21 cellular contexts compared by ENCODE assay signal in the genomic region with DNA sequence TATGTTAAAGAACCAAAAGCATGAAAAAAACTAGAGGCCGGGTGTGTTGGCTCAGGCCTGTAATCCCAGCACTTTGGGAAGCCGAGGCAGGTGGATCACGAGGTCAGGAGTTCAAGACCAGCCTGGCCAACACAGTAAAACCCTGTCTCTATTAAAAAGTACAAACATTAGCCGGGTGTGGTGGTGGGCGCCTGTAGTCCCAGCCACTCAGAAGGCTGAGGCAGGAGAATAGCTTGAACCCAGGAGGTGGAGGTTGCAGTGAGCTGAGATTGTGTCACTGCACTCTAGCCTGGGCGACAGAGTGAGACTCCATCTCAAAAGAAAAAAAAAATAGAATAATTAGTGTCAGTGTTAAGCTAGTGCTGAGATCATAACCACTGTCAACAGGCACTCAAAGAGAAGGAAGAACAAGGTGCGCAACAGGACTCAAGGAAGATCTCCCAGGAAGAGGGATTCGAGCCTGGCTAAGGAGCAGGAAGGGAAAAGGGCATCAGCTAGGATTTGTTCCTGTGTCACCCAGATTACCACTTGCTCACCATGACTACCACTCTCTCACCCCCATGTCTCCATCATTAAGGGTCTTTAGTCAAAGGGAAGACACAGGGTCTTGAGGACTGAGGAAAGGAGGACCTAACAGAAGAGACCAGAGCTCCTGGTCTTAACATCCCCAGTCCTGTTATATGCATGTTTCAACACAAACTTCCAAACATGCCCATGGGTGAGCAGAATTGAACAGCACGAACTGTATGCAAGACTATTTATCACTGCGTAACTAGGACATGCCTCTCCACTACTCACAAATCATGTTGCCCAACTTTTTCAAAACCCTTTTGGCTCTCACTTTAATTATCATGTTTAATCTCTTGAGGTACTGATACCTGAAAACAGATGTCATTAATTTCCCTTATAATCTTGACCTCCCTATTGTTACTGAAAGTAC.
DNase-seq lines count a peak whose midpoint lies in the region; ATAC-seq, FAIRE-seq and TF ChIP-seq lines count a peak whose summit lies in the region.
"Had no signal": no experiment of that assay in that cellular context is flagged by ENCODE, and none has a peak within 500 bp of the region (broad histone marks: within the 10 kb centered on the region; RNA-seq: fewer than 3 reads in every experiment).

No MANE protein-coding gene starts in this region.

- no peak overlapping the region for H2AFZ ChIP-seq in GM12878 (ENCODE audit: control insufficient read depth, low read depth, low read length)
- H2AFZ ChIP-seq in GM23248: no peak overlapping the region

- TF ChIP-seq CTCF in cardiac muscle cell (IDR thresholded peaks at IDR 0.05; ENCODE audit: low read depth, low read length) (no peak), GM12878 (IDR thresholded peaks at IDR 0.05 in 2 of 3, conservative IDR thresholded peaks at IDR 0.05 in 1 of 3; ENCODE audit: control insufficient read depth in 2 of 3, extremely low read depth in 1 of 3, insufficient read depth in 1 of 3, low read depth in 3 of 3, low read length in 3 of 3) (no peak)

- FAIRE-seq in GM12878 (lab: Jason Lieb, UNC): no peak
- FAIRE-seq: TTC549 had no signal

- H3K36me3 ChIP-seq in cardiac muscle cell: peaks cover 3% of the 10 kb centered on the region
- H3K36me3 ChIP-seq in GM12878 (ENCODE audit: control insufficient read depth in 2 of 2, insufficient read depth in 2 of 2, low read length in 1 of 2): peaks cover 3 to 12% of the 10 kb centered on the region in 2 experiments; a peak in 3 of 4 replicates
- 0 out of 2 replicates have a peak, but pooled peaks cover 3% of the 10 kb centered on the region for H3K36me3 ChIP-seq in GM23248 (ENCODE audit: low read depth)
- H3K36me3 ChIP-seq: upper lobe of left lung had no signal

- WGBS in GM12878 (ENCODE audit: insufficient coverage, insufficient replicate concordance, low lambda C conversion rate, missing lambda C conversion rate): 94% methylated on average over 10 of the region's 10 CpGs
- WGBS in GM23248 (ENCODE audit: low coverage in 1 of 2, low lambda C conversion rate in 2 of 2, missing lambda C conversion rate in 2 of 2), 2 experiments: 89 to 90% methylated on average over 10 of the region's 10 CpGs

- no peak for TF ChIP-seq POLR2A in GM12878 (IDR thresholded peaks at IDR 0.05; ENCODE audit: low read depth, low read length)

- H3K9me2 ChIP-seq in GM23248 (ENCODE audit: insufficient read depth): no peaks in the 10 kb centered on the region

- TF ChIP-seq EP300 in GM12878 (IDR thresholded peaks at IDR 0.05; ENCODE audit: borderline replicate concordance in 1 of 2, control insufficient read depth in 1 of 2, low read depth in 2 of 2, low read length in 2 of 2): no peak

- BruUV-seq in GM12878 (replicated peaks; lab: Mats Ljungman, UMichigan): no TSS peak

- peaks cover 10% of the 10 kb centered on the region for H3K4me1 ChIP-seq in cardiac muscle cell (ENCODE audit: low read depth)
- H3K4me1 ChIP-seq in GM12878 (ENCODE audit: control insufficient read depth, insufficient read depth, low read length): peaks cover 37% of the 10 kb centered on the region
- peaks cover 13% of the 10 kb centered on the region for H3K4me1 ChIP-seq in GM23248 (ENCODE audit: insufficient read depth)

- ATAC-seq in Right ventricle myocardium superior (ENCODE audit: poor library complexity) (no peak), GM12878 (no peak), HG02938 (IDR thresholded peaks at IDR 0.05; ENCODE audit: unreplicated experiment) (no peak), HG02759 (IDR thresholded peaks at IDR 0.05; ENCODE audit: unreplicated experiment) (no peak)
- ATAC-seq: HCT116; naive thymus-derived CD4-positive, alpha-beta T cell; stimulated activated memory B cell treated with anti-CD40 and anti-IgM and Interleukin-4, amounts not matched to agents 10 μg/mL and 1 μg/mL and 100 μg/mL, for 72 hours had no signal

- peak overlapping the region; percentile 53 for H3K27ac ChIP-seq in cardiac muscle cell
- no peak overlapping the region for H3K27ac ChIP-seq in GM12878 (ENCODE audit: control insufficient read depth, insufficient read depth)
- H3K27ac ChIP-seq in GM23248: no peak overlapping the region

- H3K4me3 ChIP-seq in cardiac muscle cell (no peak overlapping the region), GM12878 (no peak overlapping the region), GM23248 (no peak overlapping the region)
- H3K4me3 ChIP-seq: upper lobe of left lung had no signal

- H3K4me2 ChIP-seq in GM12878 (ENCODE audit: control insufficient read depth, insufficient read depth): peak overlapping the region; percentile 10; the same call in 1 of the 2 replicates
- no peak overlapping the region for H3K4me2 ChIP-seq in GM23248 (ENCODE audit: unreplicated experiment)

- CTCF ChIA-PET in GM12878 (lab: Yijun Ruan, JAX): interaction anchor here (0.6 to 1.2 kb wide), 3 partner anchors 516 to 691 kb away, joined by 3 to 5 read pairs (median 3); no protein-coding TSS in a partner anchor

- DNase-seq in cardiac muscle cell (ENCODE audit: low read depth in 1 of 2, low spot score in 1 of 2) (no peak), Right ventricle myocardium superior (no peak), GM12878 (ENCODE audit: low read depth, low spot score) (no peak), islet precursor cell (peak; percentile 47), GM23248 (no peak), NCI-H1930 (lab: John Stamatoyannopoulos, UW) (no peak)
- DNase-seq: ACHN; activated CD4-positive, alpha-beta T cell treated with anti-CD3 and anti-CD28 coated beads, Interleukin-2, amount 50 U/mL, for 1 hour; activated T-cell treated with anti-CD3 and anti-CD28 coated beads, Interleukin-2, amount 50 U/mL, for 48 hours; caudate nucleus; COR-L47; effector CD4-positive, alpha-beta T cell; naive thymus-derived CD4-positive, alpha-beta T cell; NCI-H2081; NCI-H524; upper lobe of left lung had no signal

- RAD21 ChIA-PET in GM12878 (lab: Charles Lee; ENCODE audit: unreplicated experiment): no interaction called here

- no peak for TF ChIP-seq RAD21 in GM12878 (IDR thresholded peaks at IDR 0.05; ENCODE audit: insufficient read depth, low read depth, low read length)

- H3K9ac ChIP-seq in GM12878 (ENCODE audit: control insufficient read depth, insufficient read depth, low read length) (no peak overlapping the region), GM23248 (no peak overlapping the region)

- H3K27me3 ChIP-seq in cardiac muscle cell (no peaks in the 10 kb centered on the region), GM12878 (replicated peaks in 1 of 2; ENCODE audit: control insufficient read depth in 2 of 2, insufficient read depth in 2 of 2, low read length in 1 of 2) (no peaks in the 10 kb centered on the region), GM23248 (replicated peaks; ENCODE audit: insufficient read depth) (no peaks in the 10 kb centered on the region)
- H3K27me3 ChIP-seq: upper lobe of left lung had no signal

- in situ Hi-C loops in GM12878 (cut with MboI): loop anchor here (25.0 kb wide), 2 partner anchors 559 to 684 kb away; no protein-coding TSS in a partner anchor
- in situ Hi-C loops in GM23248 (cut with MboI): no loop called here

- H3K79me2 ChIP-seq in GM12878 (ENCODE audit: control insufficient read depth, insufficient read depth, low read length): peaks cover 89% of the 10 kb centered on the region
- peaks cover 89% of the 10 kb centered on the region for H3K79me2 ChIP-seq in GM23248 (ENCODE audit: insufficient read depth)

- SMC1A ChIA-PET in GM12878 (lab: Charles Lee; ENCODE audit: uncharacterized antibody, unreplicated experiment): interaction anchor here (0.9 to 1.2 kb wide), 2 partner anchors 603 to 694 kb away, joined by 3 to 6 read pairs; no protein-coding TSS in a partner anchor

- no peaks in the 10 kb centered on the region for H3K9me3 ChIP-seq in cardiac muscle cell (ENCODE audit: low read depth)
- no peaks in the 10 kb centered on the region for H3K9me3 ChIP-seq in GM12878 (replicated peaks; ENCODE audit: control insufficient read depth, insufficient read depth, low read length)
- H3K9me3 ChIP-seq in GM23248 (ENCODE audit: low read depth): no peaks in the 10 kb centered on the region
- H3K9me3 ChIP-seq: upper lobe of left lung had no signal

- H3F3A ChIP-seq in GM23248 (ENCODE audit: insufficient read depth): peaks cover 8% of the 10 kb centered on the region; the same call in 1 of the 2 replicates

- intact Hi-C loops in Right ventricle myocardium superior (cut with DNase I) (no loop called here), GM12878 (cut with micrococcal nuclease; ENCODE audit: unreplicated experiment) (no loop called here)

- POLR2A ChIA-PET in GM12878 (lab: Charles Lee): interaction anchor here (0.5 kb wide), 1 partner anchor 1652 kb away, joined by 3 read pairs; no protein-coding TSS in a partner anchor

- H4K20me1 ChIP-seq in GM12878 (ENCODE audit: control insufficient read depth, insufficient read depth) (peaks cover 7% of the 10 kb centered on the region), GM23248 (ENCODE audit: insufficient read depth) (no peaks in the 10 kb centered on the region)

TF ChIP-seq in GM12878, 131 proteins besides CTCF, POLR2A, EP300 and RAD21:
- TF ChIP-seq, protein P1, sequence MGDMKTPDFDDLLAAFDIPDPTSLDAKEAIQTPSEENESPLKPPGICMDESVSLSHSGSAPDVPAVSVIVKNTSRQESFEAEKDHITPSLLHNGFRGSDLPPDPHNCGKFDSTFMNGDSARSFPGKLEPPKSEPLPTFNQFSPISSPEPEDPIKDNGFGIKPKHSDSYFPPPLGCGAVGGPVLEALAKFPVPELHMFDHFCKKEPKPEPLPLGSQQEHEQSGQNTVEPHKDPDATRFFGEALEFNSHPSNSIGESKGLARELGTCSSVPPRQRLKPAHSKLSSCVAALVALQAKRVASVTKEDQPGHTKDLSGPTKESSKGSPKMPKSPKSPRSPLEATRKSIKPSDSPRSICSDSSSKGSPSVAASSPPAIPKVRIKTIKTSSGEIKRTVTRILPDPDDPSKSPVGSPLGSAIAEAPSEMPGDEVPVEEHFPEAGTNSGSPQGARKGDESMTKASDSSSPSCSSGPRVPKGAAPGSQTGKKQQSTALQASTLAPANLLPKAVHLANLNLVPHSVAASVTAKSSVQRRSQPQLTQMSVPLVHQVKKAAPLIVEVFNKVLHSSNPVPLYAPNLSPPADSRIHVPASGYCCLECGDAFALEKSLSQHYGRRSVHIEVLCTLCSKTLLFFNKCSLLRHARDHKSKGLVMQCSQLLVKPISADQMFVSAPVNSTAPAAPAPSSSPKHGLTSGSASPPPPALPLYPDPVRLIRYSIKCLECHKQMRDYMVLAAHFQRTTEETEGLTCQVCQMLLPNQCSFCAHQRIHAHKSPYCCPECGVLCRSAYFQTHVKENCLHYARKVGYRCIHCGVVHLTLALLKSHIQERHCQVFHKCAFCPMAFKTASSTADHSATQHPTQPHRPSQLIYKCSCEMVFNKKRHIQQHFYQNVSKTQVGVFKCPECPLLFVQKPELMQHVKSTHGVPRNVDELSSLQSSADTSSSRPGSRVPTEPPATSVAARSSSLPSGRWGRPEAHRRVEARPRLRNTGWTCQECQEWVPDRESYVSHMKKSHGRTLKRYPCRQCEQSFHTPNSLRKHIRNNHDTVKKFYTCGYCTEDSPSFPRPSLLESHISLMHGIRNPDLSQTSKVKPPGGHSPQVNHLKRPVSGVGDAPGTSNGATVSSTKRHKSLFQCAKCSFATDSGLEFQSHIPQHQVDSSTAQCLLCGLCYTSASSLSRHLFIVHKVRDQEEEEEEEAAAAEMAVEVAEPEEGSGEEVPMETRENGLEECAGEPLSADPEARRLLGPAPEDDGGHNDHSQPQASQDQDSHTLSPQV (IDR thresholded peaks at IDR 0.05): no peak
- TF ChIP-seq HDGF (IDR thresholded peaks at IDR 0.05): peak; percentile 51; the same call in 1 of the 2 replicates
